1 cellular context compared by ENCODE assay signal in the genomic region with DNA sequence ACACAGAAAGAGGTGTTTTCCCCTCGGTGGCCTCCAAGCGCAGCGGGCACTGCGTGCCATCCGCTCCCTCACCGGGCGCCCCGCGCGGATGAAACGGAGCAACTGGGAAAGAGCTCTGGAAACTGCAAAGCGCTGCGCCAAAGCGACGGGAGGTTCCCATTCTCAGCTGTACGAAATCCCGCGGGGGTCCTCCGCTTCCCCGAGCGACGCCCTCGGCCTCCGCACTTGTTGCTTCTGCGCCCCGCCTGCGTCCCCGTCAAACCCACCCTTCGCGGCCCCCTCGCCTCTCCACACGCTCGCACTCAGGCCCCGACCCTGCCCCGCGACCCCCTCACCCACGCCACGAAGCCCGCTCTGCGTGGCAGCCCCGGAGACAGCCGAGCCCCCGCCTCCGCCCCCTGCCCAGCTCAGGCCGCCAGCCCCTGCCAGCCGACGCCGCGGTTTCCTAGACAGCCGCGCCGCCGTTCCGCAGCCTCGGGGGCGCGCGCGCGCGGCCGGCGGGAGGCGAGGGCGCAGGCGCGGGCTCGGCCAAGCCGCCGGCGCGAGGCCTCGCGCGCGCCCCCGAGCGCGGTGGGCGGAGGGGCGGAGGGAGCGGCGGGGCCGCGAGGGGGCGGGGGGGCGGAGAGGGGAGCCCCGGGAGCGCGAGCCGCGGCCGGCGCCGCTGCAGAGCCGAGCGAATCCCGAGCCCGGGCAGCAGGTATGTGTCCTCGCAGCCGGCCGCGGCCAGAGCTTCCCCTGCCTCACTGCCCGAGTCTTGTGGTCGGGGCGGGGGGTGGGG.
TF ChIP-seq lines count a peak whose summit lies in the region.

A gene with protein sequence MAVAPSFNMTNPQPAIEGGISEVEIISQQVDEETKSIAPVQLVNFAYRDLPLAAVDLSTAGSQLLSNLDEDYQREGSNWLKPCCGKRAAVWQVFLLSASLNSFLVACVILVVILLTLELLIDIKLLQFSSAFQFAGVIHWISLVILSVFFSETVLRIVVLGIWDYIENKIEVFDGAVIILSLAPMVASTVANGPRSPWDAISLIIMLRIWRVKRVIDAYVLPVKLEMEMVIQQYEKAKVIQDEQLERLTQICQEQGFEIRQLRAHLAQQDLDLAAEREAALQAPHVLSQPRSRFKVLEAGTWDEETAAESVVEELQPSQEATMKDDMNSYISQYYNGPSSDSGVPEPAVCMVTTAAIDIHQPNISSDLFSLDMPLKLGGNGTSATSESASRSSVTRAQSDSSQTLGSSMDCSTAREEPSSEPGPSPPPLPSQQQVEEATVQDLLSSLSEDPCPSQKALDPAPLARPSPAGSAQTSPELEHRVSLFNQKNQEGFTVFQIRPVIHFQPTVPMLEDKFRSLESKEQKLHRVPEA (plus strand): TSS at position 666 of the 778 bp plus-strand sequence. CDS start 74,279 bp downstream, outside the sequence.

TF ChIP-seq in HEK293, 187 proteins besides CTCF, POLR2A, EP300 and RAD21 (continued from another document):
- TF ChIP-seq, protein P1, sequence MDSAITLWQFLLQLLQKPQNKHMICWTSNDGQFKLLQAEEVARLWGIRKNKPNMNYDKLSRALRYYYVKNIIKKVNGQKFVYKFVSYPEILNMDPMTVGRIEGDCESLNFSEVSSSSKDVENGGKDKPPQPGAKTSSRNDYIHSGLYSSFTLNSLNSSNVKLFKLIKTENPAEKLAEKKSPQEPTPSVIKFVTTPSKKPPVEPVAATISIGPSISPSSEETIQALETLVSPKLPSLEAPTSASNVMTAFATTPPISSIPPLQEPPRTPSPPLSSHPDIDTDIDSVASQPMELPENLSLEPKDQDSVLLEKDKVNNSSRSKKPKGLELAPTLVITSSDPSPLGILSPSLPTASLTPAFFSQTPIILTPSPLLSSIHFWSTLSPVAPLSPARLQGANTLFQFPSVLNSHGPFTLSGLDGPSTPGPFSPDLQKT (IDR thresholded peaks at IDR 0.05; ENCODE audit: borderline replicate concordance, low read depth, low read length), result no peak
- TF ChIP-seq ZBTB48 (tag by site-specific recombination; IDR thresholded peaks at IDR 0.05), result peak; percentile 70; the same call in 1 of the 2 replicates
